ENCODE assay signal across 14 cellular contexts in genomic region chr12:65902504-65902903, GRCh38.
A peak's percentile ranks its signal among the peaks of the same experiment; 100 is the strongest.
DNase-seq lines count a peak whose midpoint lies in the region; ATAC-seq, FAIRE-seq and TF ChIP-seq lines count a peak whose summit lies in the region.
"Had no signal": no experiment of that assay in that cellular context is flagged by ENCODE, and none has a peak within 500 bp of the region (broad histone marks: within the 10 kb centered on the region; RNA-seq: fewer than 3 reads in every experiment).

No MANE protein-coding gene starts in this region.

- peak; percentile 55 for DNase-seq in AG10803 (ENCODE audit: low read depth)
- DNase-seq in GM12878 (ENCODE audit: low read depth, low spot score), result no peak
- DNase-seq in NCI-H1092 (lab: John Stamatoyannopoulos, UW), result no peak
- no peak for DNase-seq in activated T-cell treated with anti-CD3 and anti-CD28 coated beads, Interleukin-2, amount 50 U/mL, for 4 hours
- no peak for DNase-seq in cerebellar cortex (ENCODE audit: low spot score)
- no peak for DNase-seq in activated CD4-positive, alpha-beta T cell treated with anti-CD3 and anti-CD28 coated beads for 36 hours
- DNase-seq: activated B cell treated with CpG ODN at 0.5 μM for 24 hours; aorta; NCI-H187 treated with DMSO at 0.1 percent for 48 hours; stimulated activated CD4-positive, alpha-beta T cell treated with anti-CD3 and anti-CD28 coated beads, Interleukin-12 subunit alpha, Interleukin-12 subunit beta, amount 100 ng/mL, for 4 hours; testis had no signal

- peak; percentile 85 for FAIRE-seq in GM12878 (lab: Jason Lieb, UNC)
- FAIRE-seq: GM19239 had no signal

- H2AFZ ChIP-seq in GM12878 (ENCODE audit: control insufficient read depth, low read depth, low read length), result no peak overlapping the region

- BruUV-seq in GM12878 (replicated peaks; lab: Mats Ljungman, UMichigan), result no TSS peak

- 0 out of 4 replicates have a peak, but pooled peaks of 1 of the 2 experiments have one; percentile 36 for TF ChIP-seq EP300 in GM12878 (IDR thresholded peaks at IDR 0.05; ENCODE audit: borderline replicate concordance in 1 of 2, control insufficient read depth in 1 of 2, low read depth in 2 of 2, low read length in 2 of 2)

- intact Hi-C loops in GM12878 (cut with micrococcal nuclease; ENCODE audit: unreplicated experiment), result no loop called here
- intact Hi-C loops in activated CD4-positive, alpha-beta T cell treated with anti-CD3 and anti-CD28 coated beads for 36 hours (cut with DNase I, micrococcal nuclease), result no loop called here

- H3K27me3 ChIP-seq in GM12878 (replicated peaks in 1 of 2; ENCODE audit: control insufficient read depth in 2 of 2, insufficient read depth in 2 of 2, low read length in 1 of 2), result no peaks in the 10 kb centered on the region
- H3K27me3 ChIP-seq: testis had no signal

- RAD21 ChIA-PET in GM12878 (lab: Charles Lee; ENCODE audit: unreplicated experiment), result interaction anchor here (0.6 to 1.8 kb wide), 7 partner anchors 10 to 733 kb away, joined by 3 to 12 read pairs (median 3); partner anchors contain the start of gene LEMD3

- no peaks in the 10 kb centered on the region for H3K4me1 Mint-ChIP-seq in activated T-cell treated with anti-CD3 and anti-CD28 coated beads, Interleukin-2, amount 50 U/mL, for 4 hours (ENCODE audit: low read depth)
- H3K4me1 Mint-ChIP-seq in activated CD4-positive, alpha-beta T cell treated with anti-CD3 and anti-CD28 coated beads for 36 hours, result no peaks in the 10 kb centered on the region
- H3K4me1 Mint-ChIP-seq: activated B cell treated with CpG ODN at 0.5 μM for 24 hours had no signal

- peaks cover 2% of the 10 kb centered on the region; the same call in 1 of the 2 replicates for H3K4me1 ChIP-seq in GM12878 (ENCODE audit: control insufficient read depth, insufficient read depth, low read length)
- H3K4me1 ChIP-seq: testis had no signal

- H3K9me3 ChIP-seq in GM12878 (replicated peaks; ENCODE audit: control insufficient read depth, insufficient read depth, low read length), result no peaks in the 10 kb centered on the region
- H3K9me3 ChIP-seq: testis had no signal

- no peak overlapping the region for H3K27ac Mint-ChIP-seq in activated CD4-positive, alpha-beta T cell treated with anti-CD3 and anti-CD28 coated beads for 36 hours
- H3K27ac Mint-ChIP-seq: activated B cell treated with CpG ODN at 0.5 μM for 24 hours had no signal

- no peak for TF ChIP-seq CTCF in AG10803 (conservative IDR thresholded peaks at IDR 0.05; ENCODE audit: low read length)
- no peak for TF ChIP-seq CTCF in GM12878 (IDR thresholded peaks at IDR 0.05 in 2 of 3, conservative IDR thresholded peaks at IDR 0.05 in 1 of 3; ENCODE audit: control insufficient read depth in 2 of 3, extremely low read depth in 1 of 3, insufficient read depth in 1 of 3, low read depth in 3 of 3, low read length in 3 of 3)

- H3K9ac ChIP-seq in GM12878 (ENCODE audit: control insufficient read depth, insufficient read depth, low read length), result no peak overlapping the region

- peak overlapping the region; percentile 24; the same call in 1 of the 2 replicates for H3K27ac ChIP-seq in GM12878 (ENCODE audit: control insufficient read depth, insufficient read depth)
- H3K27ac ChIP-seq: testis had no signal

- H3K36me3 ChIP-seq in GM12878 (ENCODE audit: control insufficient read depth in 2 of 2, insufficient read depth in 2 of 2, low read length in 1 of 2), result no peaks in the 10 kb centered on the region

- H3K27me3 Mint-ChIP-seq in activated T-cell treated with anti-CD3 and anti-CD28 coated beads, Interleukin-2, amount 50 U/mL, for 4 hours (ENCODE audit: low read depth), result peaks cover 12% of the 10 kb centered on the region
- peaks cover 5% of the 10 kb centered on the region for H3K27me3 Mint-ChIP-seq in activated CD4-positive, alpha-beta T cell treated with anti-CD3 and anti-CD28 coated beads for 36 hours

- no peaks in the 10 kb centered on the region for H3K36me3 Mint-ChIP-seq in activated T-cell treated with anti-CD3 and anti-CD28 coated beads, Interleukin-2, amount 50 U/mL, for 4 hours (ENCODE audit: insufficient read depth)
- no peaks in the 10 kb centered on the region for H3K36me3 Mint-ChIP-seq in activated CD4-positive, alpha-beta T cell treated with anti-CD3 and anti-CD28 coated beads for 36 hours (ENCODE audit: low read depth)

- no peak for TF ChIP-seq POLR2A in GM12878 (IDR thresholded peaks at IDR 0.05; ENCODE audit: low read depth, low read length)

- POLR2A ChIA-PET in GM12878 (lab: Charles Lee), result interaction anchor here (0.7 to 1.2 kb wide), 2 partner anchors 9 to 24 kb away, joined by 4 read pairs; no protein-coding TSS in a partner anchor
- POLR2A ChIA-PET in activated CD4-positive, alpha-beta T cell treated with anti-CD3 and anti-CD28 coated beads for 36 hours (lab: Charles Lee), result no interaction called here

- CTCF ChIA-PET in GM12878 (lab: Yijun Ruan, JAX), result interaction anchor here (0.7 to 1.4 kb wide), 4 partner anchors 17 to 133 kb away, joined by 3 to 9 read pairs (median 4); no protein-coding TSS in a partner anchor
- CTCF ChIA-PET in activated CD4-positive, alpha-beta T cell treated with anti-CD3 and anti-CD28 coated beads for 36 hours (lab: Charles Lee), result interaction anchor here (0.8 kb wide), 1 partner anchor 147 kb away, joined by 5 read pairs; no protein-coding TSS in a partner anchor

- in situ Hi-C loops in GM12878 (cut with MboI), result no loop called here

- TF ChIP-seq RAD21 in GM12878 (IDR thresholded peaks at IDR 0.05; ENCODE audit: insufficient read depth, low read depth, low read length), result no peak

- H3K4me3 ChIP-seq in AG10803 (ENCODE audit: low read length) (no peak overlapping the region), GM12878 (no peak overlapping the region)
- H3K4me3 ChIP-seq: testis had no signal

- SMC1A ChIA-PET in GM12878 (lab: Charles Lee; ENCODE audit: uncharacterized antibody, unreplicated experiment), result interaction anchor here (0.8 to 4.3 kb wide), 6 partner anchors 10 to 1018 kb away, joined by 3 to 18 read pairs (median 4); no protein-coding TSS in a partner anchor

- no peak overlapping the region for H3K4me3 Mint-ChIP-seq in activated T-cell treated with anti-CD3 and anti-CD28 coated beads, Interleukin-2, amount 50 U/mL, for 4 hours
- H3K4me3 Mint-ChIP-seq in activated CD4-positive, alpha-beta T cell treated with anti-CD3 and anti-CD28 coated beads for 36 hours, result no peak overlapping the region
- H3K4me3 Mint-ChIP-seq: activated B cell treated with CpG ODN at 0.5 μM for 24 hours had no signal

- no peaks in the 10 kb centered on the region for H3K9me3 Mint-ChIP-seq in activated T-cell treated with anti-CD3 and anti-CD28 coated beads, Interleukin-2, amount 50 U/mL, for 4 hours
- H3K9me3 Mint-ChIP-seq in activated CD4-positive, alpha-beta T cell treated with anti-CD3 and anti-CD28 coated beads for 36 hours (ENCODE audit: low read depth), result no peaks in the 10 kb centered on the region
- H3K9me3 Mint-ChIP-seq: activated B cell treated with CpG ODN at 0.5 μM for 24 hours had no signal

- H3K4me2 ChIP-seq in GM12878 (ENCODE audit: control insufficient read depth, insufficient read depth), result no peak overlapping the region

- 20% methylated on average over 1 of the region's 1 CpG for WGBS in GM12878 (ENCODE audit: insufficient coverage, insufficient replicate concordance, low lambda C conversion rate, missing lambda C conversion rate)

- H4K20me1 ChIP-seq in GM12878 (ENCODE audit: control insufficient read depth, insufficient read depth), result no peaks in the 10 kb centered on the region

- H3K79me2 ChIP-seq in GM12878 (ENCODE audit: control insufficient read depth, insufficient read depth, low read length), result no peaks in the 10 kb centered on the region

- peak; percentile 74 for ATAC-seq in GM19463 (IDR thresholded peaks at IDR 0.05; ENCODE audit: unreplicated experiment)
- peak; percentile 75 for ATAC-seq in HG03175 (IDR thresholded peaks at IDR 0.05; ENCODE audit: unreplicated experiment)
- ATAC-seq in GM12878, result peak; percentile 87
- ATAC-seq in activated T-cell treated with anti-CD3 and anti-CD28 coated beads, Interleukin-2, amount 50 U/mL, for 4 hours, result no peak
- ATAC-seq in activated CD4-positive, alpha-beta T cell treated with anti-CD3 and anti-CD28 coated beads for 36 hours, result no peak

TF ChIP-seq in GM12878, 131 proteins besides CTCF, POLR2A, EP300 and RAD21 (continues in another document):
- TF ChIP-seq RUNX3 (IDR thresholded peaks at IDR 0.05; ENCODE audit: low read length) (peak; percentile 20; the same call in 1 of the 2 replicates), ZSCAN29 (IDR thresholded peaks at IDR 0.05) (no peak), NFIC (IDR thresholded peaks at IDR 0.05; ENCODE audit: low read depth, low read length) (peak; percentile 48), NBN (IDR thresholded peaks at IDR 0.05) (0 out of 2 replicates have a peak, but pooled peaks have one; percentile 33), NR2C1 (IDR thresholded peaks at IDR 0.05) (no peak), TCF3 (IDR thresholded peaks at IDR 0.05; ENCODE audit: borderline replicate concordance, insufficient read depth, low read depth, low read length) (0 out of 2 replicates have a peak, but pooled peaks have one; percentile 55), IKZF2 (IDR thresholded peaks at IDR 0.05) (peak in 1 of 2 experiments; percentile 66; a peak in 2 of 4 replicates), DPF2 (IDR thresholded peaks at IDR 0.05) (0 out of 2 replicates have a peak, but pooled peaks have one; percentile 30), MTA2 (IDR thresholded peaks at IDR 0.05; ENCODE audit: low read depth) (peak; percentile 56; the same call in 1 of the 2 replicates), ETV6 (conservative IDR thresholded peaks at IDR 0.05 in 1 of 2, IDR thresholded peaks at IDR 0.05 in 1 of 2; ENCODE audit: borderline replicate concordance in 1 of 2, low read depth in 1 of 2) (peak in 1 of 2 experiments; percentile 46; a peak in 1 of 4 replicates), SMARCA5 (IDR thresholded peaks at IDR 0.05) (no peak), ATF7 (IDR thresholded peaks at IDR 0.05; ENCODE audit: low read depth) (peak; percentile 89), PML (IDR thresholded peaks at IDR 0.05; ENCODE audit: low read length) (no peak)

Comparison
In these comparisons a context has a peak if more than half of its experiments do, and no peak if none do; other contexts are left out.
1. ATAC-seq: peak in GM19463 (single experiment), HG03175 (single experiment) and GM12878 (single experiment); none in activated T-cell treated with anti-CD3 and anti-CD28 coated beads, Interleukin-2, amount 50 U/mL, for 4 hours (0 of 2) and activated CD4-positive, alpha-beta T cell treated with anti-CD3 and anti-CD28 coated beads for 36 hours (single experiment).